22 cellular contexts compared by ENCODE assay signal in the genomic region with DNA sequence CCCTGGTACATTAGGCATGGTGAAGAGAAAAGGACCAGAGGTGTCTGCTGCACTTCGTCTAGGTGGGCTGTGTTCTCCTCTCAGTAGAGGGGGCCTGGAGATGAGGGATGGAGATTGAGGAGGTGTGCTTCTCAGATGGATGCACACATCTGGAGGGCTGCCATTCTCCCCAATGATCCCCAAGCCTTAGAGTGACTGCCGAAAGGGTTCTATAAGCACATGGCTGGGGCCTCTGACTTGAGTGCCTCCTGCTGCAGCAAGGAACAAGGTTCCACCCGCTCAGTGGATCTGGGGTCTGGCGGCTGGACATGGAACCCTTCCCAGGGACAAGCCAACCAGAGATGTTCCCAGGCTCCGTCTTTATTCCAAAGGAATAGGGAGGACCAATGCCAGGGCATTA.
"Had no signal": no experiment of that assay in that cellular context is flagged by ENCODE, and none has a peak within 500 bp of the region (broad histone marks: within the 10 kb centered on the region; RNA-seq: fewer than 3 reads in every experiment).

No MANE protein-coding gene starts in this region.

- H3K27me3 ChIP-seq: ascending aorta, ovary, right lobe of liver, suprapubic skin, transverse colon had no signal

- H3K27ac ChIP-seq: ascending aorta, cardiac muscle cell, ovary, right lobe of liver, stomach, suprapubic skin, transverse colon had no signal

- H3K9me3 ChIP-seq: ascending aorta, heart right ventricle, ovary, right lobe of liver, stomach, suprapubic skin, transverse colon had no signal

- H3K4me1 ChIP-seq: right lobe of liver, transverse colon had no signal

- FAIRE-seq: small intestine, urothelium cell line had no signal

- ATAC-seq: activated CD4-positive, alpha-beta T cell treated with anti-CD3 and anti-CD28 coated beads for 36 hours; activated T-cell treated with anti-CD3 and anti-CD28 coated beads, Interleukin-2, amount 50 U/mL, for 72 hours; esophagus mucosa; right lobe of liver; stimulated activated naive B cell treated with anti-CD40 and anti-IgM and Interleukin-4, amounts not matched to agents 10 μg/mL and 1 μg/mL and 100 μg/mL, for 72 hours had no signal

- DNase-seq: activated CD4-positive, alpha-beta T cell treated with anti-CD3 and anti-CD28 coated beads for 36 hours; activated CD4-positive, alpha-beta T cell treated with anti-CD3 and anti-CD28 coated beads, Interleukin-2, amount 50 U/mL, for 4 hours; activated CD4-positive, CD25-positive, alpha-beta regulatory T cell; activated naive CD4-positive, alpha-beta T cell treated with anti-CD3 and anti-CD28 coated beads for 36 hours; activated naive CD8-positive, alpha-beta T cell treated with anti-CD3 and anti-CD28 coated beads for 36 hours; activated T-cell treated with anti-CD3 and anti-CD28 coated beads for 4 hours; activated T-cell treated with anti-CD3 and anti-CD28 coated beads, Interleukin-2, amount 50 U/mL, for 72 hours; foreskin fibroblast; heart right ventricle; mesenchymal stem cell; small intestine; stimulated activated CD4-positive, alpha-beta T cell treated with anti-CD3 and anti-CD28 coated beads, Interleukin-1b, Interleukin-23, amount 100 ng/mL, for 48 hours; stimulated activated naive B cell treated with anti-CD40 and anti-IgM and Interleukin-4, amounts not matched to agents 10 μg/mL and 1 μg/mL and 100 μg/mL, for 72 hours; stomach; transverse colon had no signal

- H3K4me3 ChIP-seq: ascending aorta, cardiac muscle cell, heart right ventricle, ovary, right lobe of liver, stomach, suprapubic skin, transverse colon had no signal

- H3K36me3 ChIP-seq: ascending aorta, cardiac muscle cell, heart right ventricle, ovary, right lobe of liver, stomach, suprapubic skin, transverse colon had no signal
